ENCODE assay signal across 16 cellular contexts in the genomic region with DNA sequence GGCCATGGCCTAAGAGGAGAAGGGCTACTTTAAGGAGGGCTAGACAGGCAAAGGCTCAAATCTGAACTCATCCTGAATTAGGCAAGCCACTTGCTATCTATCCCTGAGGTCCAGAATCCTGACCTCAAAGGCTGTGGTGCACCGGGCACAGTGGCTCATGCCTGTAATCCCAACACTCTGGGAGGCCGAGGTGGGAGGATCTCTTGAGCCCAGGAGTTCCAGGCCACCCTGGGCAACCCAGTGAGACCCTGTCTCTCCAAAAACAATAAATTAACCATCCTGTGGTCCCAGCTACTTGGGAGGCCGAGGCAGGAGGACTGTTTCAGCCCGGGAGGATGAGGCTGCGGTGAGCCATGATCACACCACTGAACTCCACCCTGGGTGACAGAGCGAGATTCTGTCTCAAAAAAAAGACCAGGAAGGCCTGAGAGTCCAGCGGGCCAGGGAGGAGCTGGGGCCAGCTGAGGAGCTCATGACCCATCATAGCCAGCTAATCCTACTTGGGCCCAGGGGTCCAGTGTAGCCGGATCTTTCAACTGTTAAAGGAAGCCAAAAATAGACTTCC. TPM values are rescaled to one million over a fixed set of nuclear protein-coding genes. Genes with fewer than 3 reads are reported as not detected.
A peak's percentile ranks its signal among the peaks of the same experiment; 100 is the strongest.
DNase-seq lines count a peak whose midpoint lies in the region; ATAC-seq and TF ChIP-seq lines count a peak whose summit lies in the region.
"Had no signal": no experiment of that assay in that cellular context is flagged by ENCODE, and none has a peak within 500 bp of the region (broad histone marks: within the 10 kb centered on the region; RNA-seq: fewer than 3 reads in every experiment).

No MANE protein-coding gene starts in this region.

- peaks cover 23% of the 10 kb centered on the region for H3K4me1 Mint-ChIP-seq in activated naive CD4-positive, alpha-beta T cell treated with anti-CD3 and anti-CD28 coated beads, Interleukin-2, amount 10 ng/mL, durations not matched to agents 7 days and 5 days
- H3K4me1 Mint-ChIP-seq in WTC11 (peaks cover 16% of the 10 kb centered on the region), endothelial cell (ENCODE audit: unreplicated experiment) (peaks cover 14% of the 10 kb centered on the region)

- TF ChIP-seq CTCF in WTC11 (IDR thresholded peaks at IDR 0.05) (no peak), endothelial cell (IDR thresholded peaks at IDR 0.05; ENCODE audit: unreplicated experiment) (no peak), gastrocnemius medialis (IDR thresholded peaks at IDR 0.05 in 4 of 5, conservative IDR thresholded peaks at IDR 0.05 in 1 of 5) (no peak)

- peaks cover 52% of the 10 kb centered on the region for H3K36me3 Mint-ChIP-seq in activated naive CD4-positive, alpha-beta T cell treated with anti-CD3 and anti-CD28 coated beads, Interleukin-2, amount 10 ng/mL, durations not matched to agents 7 days and 5 days
- H3K36me3 Mint-ChIP-seq in WTC11 (peaks cover 53% of the 10 kb centered on the region), endothelial cell (ENCODE audit: low read depth, unreplicated experiment) (peaks cover 15% of the 10 kb centered on the region)

- peaks cover 0 to 38% of the 10 kb centered on the region in 2 donors for H3K36me3 ChIP-seq in gastrocnemius medialis

- H3K4me1 ChIP-seq in gastrocnemius medialis: peaks cover 44 to 58% of the 10 kb centered on the region in 2 donors

- intact Hi-C loops in gastrocnemius medialis (cut with DNase I; ENCODE audit: low total_unique reads): loop anchor here (10.0 kb wide), 3 partner anchors 260 to 1160 kb away; a partner anchor contains a TSS

- H3K27ac Mint-ChIP-seq in activated naive CD4-positive, alpha-beta T cell treated with anti-CD3 and anti-CD28 coated beads, Interleukin-2, amount 10 ng/mL, durations not matched to agents 7 days and 5 days: peak overlapping the region; percentile 37
- H3K27ac Mint-ChIP-seq in WTC11 (0 out of 2 replicates have a peak overlapping the region, but pooled peaks have one; percentile 36), endothelial cell (ENCODE audit: unreplicated experiment) (no peak overlapping the region)

- no peak for DNase-seq in activated naive CD4-positive, alpha-beta T cell treated with anti-CD3 and anti-CD28 coated beads, Interleukin-2, amount 10 ng/mL, durations not matched to agents 7 days and 5 days
- no peak for DNase-seq in activated naive CD4-positive, alpha-beta T cell treated with Interleukin-2 at 50 U/mL for 16 hours
- no peak for DNase-seq in WTC11 (ENCODE audit: low spot score)
- no peak for DNase-seq in endothelial cell (ENCODE audit: low spot score)
- DNase-seq in gastrocnemius medialis: no peak
- DNase-seq in NCI-H446 (lab: John Stamatoyannopoulos, UW): no peak
- DNase-seq: 8988T; CD4-positive, CD25-positive, alpha-beta regulatory T cell; DMS79 treated with DMSO at 0.1 percent for 48 hours; EL; HCEC 1CT had no signal

- H3K27me3 ChIP-seq in gastrocnemius medialis: no peaks in the 10 kb centered on the region
- H3K27me3 ChIP-seq: BLaER1 treated with 17β-estradiol and CSF1 and Interleukin-3, amounts not matched to agents 10 nM and 100 nM had no signal

- H3K27ac ChIP-seq in gastrocnemius medialis: peak overlapping the region; percentile 92 to 98 (median 96)
- H3K27ac ChIP-seq: BLaER1 treated with 17β-estradiol and CSF1 and Interleukin-3, amounts not matched to agents 10 nM and 100 nM had no signal

- TF ChIP-seq POLR2A in gastrocnemius medialis (IDR thresholded peaks at IDR 0.05): no peak

- no peak overlapping the region for H3K4me3 ChIP-seq in gastrocnemius medialis
- H3K4me3 ChIP-seq: BLaER1 treated with 17β-estradiol and CSF1 and Interleukin-3, amounts not matched to agents 10 nM and 100 nM had no signal

- H3K9me3 ChIP-seq in gastrocnemius medialis: no peaks in the 10 kb centered on the region
- H3K9me3 ChIP-seq: BLaER1 treated with 17β-estradiol and CSF1 and Interleukin-3, amounts not matched to agents 10 nM and 100 nM had no signal

- H3K27me3 Mint-ChIP-seq in activated naive CD4-positive, alpha-beta T cell treated with anti-CD3 and anti-CD28 coated beads, Interleukin-2, amount 10 ng/mL, durations not matched to agents 7 days and 5 days: no peaks in the 10 kb centered on the region
- no peaks in the 10 kb centered on the region; the same call in 1 of the 2 replicates for H3K27me3 Mint-ChIP-seq in WTC11 (ENCODE audit: low read depth)
- peaks cover 5% of the 10 kb centered on the region for H3K27me3 Mint-ChIP-seq in endothelial cell (ENCODE audit: unreplicated experiment)
- H3K27me3 Mint-ChIP-seq: CD4-positive, CD25-positive, alpha-beta regulatory T cell had no signal

- H3K4me3 Mint-ChIP-seq in activated naive CD4-positive, alpha-beta T cell treated with anti-CD3 and anti-CD28 coated beads, Interleukin-2, amount 10 ng/mL, durations not matched to agents 7 days and 5 days: no peak overlapping the region
- no peak overlapping the region for H3K4me3 Mint-ChIP-seq in WTC11
- peak overlapping the region; percentile 25 for H3K4me3 Mint-ChIP-seq in endothelial cell (ENCODE audit: unreplicated experiment)
- H3K4me3 Mint-ChIP-seq: CD4-positive, CD25-positive, alpha-beta regulatory T cell had no signal

- in situ Hi-C loops in gastrocnemius medialis (cut with MboI; ENCODE audit: low sequenced_read_pairs in 4 of 4): no loop called here

- POLR2A ChIA-PET in WTC11 (lab: Charles Lee): no interaction called here

- no peak for ATAC-seq in WTC11
- ATAC-seq in gastrocnemius medialis: no peak
- ATAC-seq in GM19023 (IDR thresholded peaks at IDR 0.05; ENCODE audit: unreplicated experiment): no peak
- no peak for ATAC-seq in GM18520 (IDR thresholded peaks at IDR 0.05; ENCODE audit: unreplicated experiment)
- ATAC-seq: HepG2 had no signal

- CTCF ChIA-PET in activated naive CD4-positive, alpha-beta T cell treated with anti-CD3 and anti-CD28 coated beads, Interleukin-2, amount 10 ng/mL, durations not matched to agents 7 days and 5 days (lab: Charles Lee): no interaction called here
- CTCF ChIA-PET in WTC11 (lab: Charles Lee): no interaction called here

- H3K9me3 Mint-ChIP-seq in activated naive CD4-positive, alpha-beta T cell treated with anti-CD3 and anti-CD28 coated beads, Interleukin-2, amount 10 ng/mL, durations not matched to agents 7 days and 5 days: no peaks in the 10 kb centered on the region
- H3K9me3 Mint-ChIP-seq in WTC11 (no peaks in the 10 kb centered on the region), endothelial cell (ENCODE audit: unreplicated experiment) (no peaks in the 10 kb centered on the region)
- H3K9me3 Mint-ChIP-seq: CD4-positive, CD25-positive, alpha-beta regulatory T cell had no signal

TF ChIP-seq in WTC11, 78 proteins besides CTCF, POLR2A, EP300 and RAD21:
- no peak for TF ChIP-seq FOXJ3 (CRISPR knock-in tag; IDR thresholded peaks at IDR 0.05; ENCODE audit: borderline replicate concordance)
- TF ChIP-seq SMAD3 (CRISPR knock-in tag; IDR thresholded peaks at IDR 0.05; ENCODE audit: borderline replicate concordance): no peak
- TF ChIP-seq, protein P1, sequence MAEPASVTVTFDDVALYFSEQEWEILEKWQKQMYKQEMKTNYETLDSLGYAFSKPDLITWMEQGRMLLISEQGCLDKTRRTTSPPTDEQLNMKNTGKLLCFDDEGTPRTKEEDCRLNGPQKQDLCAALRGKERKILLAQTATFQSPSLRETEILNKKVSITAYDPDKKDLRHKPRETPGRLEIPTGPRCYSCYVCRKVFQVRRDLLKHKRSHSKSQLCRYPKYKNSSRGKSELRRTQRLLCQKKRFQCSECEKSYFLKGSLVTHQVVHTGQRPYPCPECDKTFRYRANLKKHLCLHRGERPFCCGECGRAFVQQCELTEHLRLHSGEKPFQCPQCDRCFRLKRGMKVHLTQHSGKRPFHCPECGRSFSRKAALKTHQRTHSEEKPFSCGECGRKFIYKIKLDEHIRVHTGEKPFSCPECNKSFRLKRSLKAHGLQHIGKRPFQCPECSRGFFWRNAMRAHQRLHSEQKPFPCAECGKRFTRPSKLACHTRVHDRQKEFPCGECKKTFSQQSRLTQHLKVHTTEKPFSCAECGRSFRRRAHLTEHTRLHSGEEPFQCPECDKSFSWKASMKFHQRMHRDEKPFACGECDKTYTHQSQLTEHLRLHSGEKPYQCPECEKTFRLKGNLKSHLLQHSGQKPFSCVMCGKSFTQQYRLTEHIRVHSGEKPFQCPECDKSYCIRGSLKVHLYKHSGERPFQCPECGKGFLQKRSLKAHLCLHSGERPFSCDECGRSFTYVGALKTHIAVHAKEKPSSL (CRISPR knock-in tag; conservative IDR thresholded peaks at IDR 0.05): no peak
- no peak for TF ChIP-seq TCF7 (CRISPR knock-in tag; IDR thresholded peaks at IDR 0.05; ENCODE audit: low read depth)
- TF ChIP-seq, protein P2, sequence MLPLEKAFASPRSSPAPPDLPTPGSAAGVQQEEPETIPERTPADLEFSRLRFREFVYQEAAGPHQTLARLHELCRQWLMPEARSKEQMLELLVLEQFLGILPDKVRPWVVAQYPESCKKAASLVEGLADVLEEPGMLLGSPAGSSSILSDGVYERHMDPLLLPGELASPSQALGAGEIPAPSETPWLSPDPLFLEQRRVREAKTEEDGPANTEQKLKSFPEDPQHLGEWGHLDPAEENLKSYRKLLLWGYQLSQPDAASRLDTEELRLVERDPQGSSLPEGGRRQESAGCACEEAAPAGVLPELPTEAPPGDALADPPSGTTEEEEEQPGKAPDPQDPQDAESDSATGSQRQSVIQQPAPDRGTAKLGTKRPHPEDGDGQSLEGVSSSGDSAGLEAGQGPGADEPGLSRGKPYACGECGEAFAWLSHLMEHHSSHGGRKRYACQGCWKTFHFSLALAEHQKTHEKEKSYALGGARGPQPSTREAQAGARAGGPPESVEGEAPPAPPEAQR (CRISPR knock-in tag; IDR thresholded peaks at IDR 0.05): no peak
- TF ChIP-seq RORB (CRISPR knock-in tag; IDR thresholded peaks at IDR 0.05): no peak

RNA-seq across cellular contexts. Expression of a gene that starts 4.0 kb away (rescaled TPM):
- total RNA-seq in WTC11 (2021) (51.7 to 57.7 TPM (median 52.1 TPM) in 3 replicates), endothelial cell (ENCODE audit: unreplicated experiment) (11.9 TPM), gastrocnemius medialis (10 to 100 TPM; 21.6 to 43.5 (median 33.9) TPM)

RNA-seq across cellular contexts. Expression of a gene that starts 4.1 kb away (rescaled TPM):
- 98.2 to 112 TPM (median 108 TPM) in 3 replicates for total RNA-seq in WTC11 (2021)
- total RNA-seq in endothelial cell (ENCODE audit: unreplicated experiment): 88.3 TPM
- total RNA-seq in gastrocnemius medialis: 100 to 1,000 TPM; 189 to 274 (median 229) TPM

RNA-seq across cellular contexts. Expression of a gene that starts 19.2 kb away (rescaled TPM):
- total RNA-seq in WTC11 (2021) (6.8 to 11.4 TPM (median 10.9 TPM) in 3 replicates), endothelial cell (ENCODE audit: unreplicated experiment) (14.5 TPM), gastrocnemius medialis (1 to 10 TPM; 1.4 to 4.7 (median 2.4) TPM)
- total RNA-seq: H4 had no signal

RNA-seq across cellular contexts. Expression of a gene that starts 22.9 kb away (rescaled TPM):
- total RNA-seq in WTC11 (2021): 92.7 to 111 TPM (median 103 TPM) in 3 replicates
- 122 TPM for total RNA-seq in endothelial cell (ENCODE audit: unreplicated experiment)
- 100 to 1,000 TPM in 1 of 4 donors, 10 to 100 TPM in 3; 76.3 to 174 (median 84.1) TPM for total RNA-seq in gastrocnemius medialis

RNA-seq across cellular contexts. Expression of a gene that starts 31.9 kb away (rescaled TPM):
- total RNA-seq in WTC11 (2021) (28.6 to 33.8 TPM (median 30.3 TPM) in 3 replicates), endothelial cell (ENCODE audit: unreplicated experiment) (35.2 TPM), gastrocnemius medialis (100 to 1,000 TPM; 261 to 386 (median 302) TPM)
